8 cellular contexts compared by ENCODE assay signal in the genomic region with DNA sequence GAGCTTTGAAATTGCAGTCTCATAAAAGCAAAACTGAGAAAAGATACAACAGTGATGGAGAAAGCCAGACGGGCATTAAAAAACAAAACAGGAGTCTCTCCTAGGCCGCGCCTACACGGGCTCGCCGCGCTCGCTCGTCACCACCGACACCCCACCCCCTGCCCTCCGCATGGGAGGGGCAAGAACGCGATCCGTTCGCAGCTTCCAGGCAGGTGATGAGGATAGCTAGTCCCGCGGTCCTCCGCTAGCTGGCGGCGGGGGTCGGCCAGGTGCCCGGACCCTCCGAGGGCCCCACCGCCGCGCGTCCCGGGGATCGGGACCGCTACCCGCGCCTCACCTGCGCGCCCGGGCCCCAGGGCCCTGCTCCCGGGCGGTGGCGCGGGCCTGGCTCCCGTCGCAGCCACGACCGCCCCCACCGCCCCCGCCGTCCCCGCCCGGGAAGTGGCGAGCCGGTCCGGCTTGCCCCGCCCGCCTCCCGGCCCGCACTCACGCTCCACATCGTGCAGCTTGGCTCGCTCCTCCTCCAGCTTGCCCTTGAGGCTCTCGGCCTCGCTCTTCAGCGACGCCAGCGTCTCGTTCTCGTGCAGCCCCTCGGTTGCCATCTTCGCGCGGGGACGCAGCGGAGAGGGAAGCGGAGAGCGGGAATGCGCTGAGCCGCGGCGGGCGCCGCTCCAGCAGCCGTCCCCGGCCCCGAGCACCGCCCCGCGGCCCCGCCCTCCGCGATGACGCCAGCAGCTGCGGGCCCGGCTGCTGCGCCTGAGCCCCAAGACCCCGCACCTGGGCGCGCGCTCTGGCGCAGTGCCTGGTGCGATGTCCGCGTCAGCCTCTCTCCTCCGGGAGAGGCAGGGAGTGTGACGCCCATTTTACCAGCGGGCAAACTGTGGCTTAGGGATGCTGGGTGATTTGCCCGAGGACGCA. TPM values are rescaled to one million over a fixed set of nuclear protein-coding genes. Genes with fewer than 3 reads are reported as not detected.
DNase-seq lines count a peak whose midpoint lies in the region; ATAC-seq and TF ChIP-seq lines count a peak whose summit lies in the region.

No MANE protein-coding gene starts in this region.

- no peaks in the 10 kb centered on the region for H3K9me3 Mint-ChIP-seq in T-cell

- intact Hi-C loops in uterus (cut with DNase I; ENCODE audit: low total_unique reads) = no loop called here

- H3K4me1 Mint-ChIP-seq in T-cell = peaks cover 37 to 48% (median 43%) of the 10 kb centered on the region in 3 donors

- H3K4me3 Mint-ChIP-seq in T-cell = peak overlapping the region; percentile 84 to 94 (median 93)

- peaks cover 0 to 15% of the 10 kb centered on the region in 2 donors for H3K4me1 ChIP-seq in right atrium auricular region
- H3K4me1 ChIP-seq in uterus = no peaks in the 10 kb centered on the region

- CTCF ChIA-PET in T-cell (lab: Charles Lee) = interaction anchor here (0.6 to 2.8 kb wide), 15 partner anchors 9 to 207 kb away, joined by 3 to 19 read pairs (median 3); no protein-coding TSS in a partner anchor

- in situ Hi-C loops in GM13976 (cut with MboI; ENCODE audit: low sequenced_read_pairs, unreplicated experiment) = no loop called here

- TF ChIP-seq CTCF in GM13976 (IDR thresholded peaks at IDR 0.05; ENCODE audit: borderline replicate concordance, control extremely low read depth, extremely low read depth, insufficient read depth, missing control alignments) (no peak), right atrium auricular region (IDR thresholded peaks at IDR 0.05) (no peak), uterus (IDR thresholded peaks at IDR 0.05) (peak in 2 of 4 experiments; percentile 14 to 56)

- no peaks in the 10 kb centered on the region for H3K27me3 ChIP-seq in right atrium auricular region
- H3K27me3 ChIP-seq in uterus = no peaks in the 10 kb centered on the region

- H3K27ac ChIP-seq in angular gyrus (ENCODE audit: low read depth, low read length) (peak overlapping the region; percentile 77), right atrium auricular region (peak overlapping the region; percentile 86 to 93), uterus (peak overlapping the region; percentile 94 to 98)

- POLR2A ChIA-PET in T-cell (lab: Charles Lee) = interaction anchor here (0.5 to 2.1 kb wide), 19 partner anchors 8 to 623 kb away, joined by 3 to 10 read pairs (median 4); a partner anchor contains a TSS

- peaks cover 12% of the 10 kb centered on the region for H3K36me3 Mint-ChIP-seq in T-cell

- DNase-seq in GM13976 (ENCODE audit: low spot score) (peak; percentile 93), NCI-H1417 (lab: John Stamatoyannopoulos, UW) (peak; percentile 69 to 83 (median 82)), T-cell (peak; percentile 71 to 91 (median 88)), right atrium auricular region (ENCODE audit: low spot score) (peak; percentile 85), pulmonary artery endothelial cell (ENCODE audit: low read depth, low spot score) (peak; percentile 22), uterus (peak; percentile 87 to 90)

- H3K9me3 ChIP-seq in right atrium auricular region (no peaks in the 10 kb centered on the region), uterus (no peaks in the 10 kb centered on the region)

- H3K4me3 ChIP-seq in right atrium auricular region (peak overlapping the region; percentile 68 to 78), uterus (peak overlapping the region; percentile 75 to 92)

- H3K27me3 Mint-ChIP-seq in T-cell = no peaks in the 10 kb centered on the region

- ATAC-seq in HG02759 (IDR thresholded peaks at IDR 0.05; ENCODE audit: unreplicated experiment) (peak; percentile 88), T-cell (replicated peaks in 1 of 4) (peak; percentile 82 to 90 (median 88))

- peak overlapping the region; percentile 97 for H3K27ac Mint-ChIP-seq in T-cell

- no peaks in the 10 kb centered on the region for H3K36me3 ChIP-seq in right atrium auricular region
- no peaks in the 10 kb centered on the region for H3K36me3 ChIP-seq in uterus

- peak; percentile 74 for TF ChIP-seq POLR2A in uterus (IDR thresholded peaks at IDR 0.05)

RNA-seq across cellular contexts. Expression of a gene that starts 11.7 kb away (rescaled TPM):
- total RNA-seq in T-cell (10 to 100 TPM; 39.7 to 74.4 (median 54.7) TPM), right atrium auricular region (10 to 100 TPM; 30.1 to 38.5 TPM), pulmonary artery endothelial cell (29.7 and 32.1 TPM in 2 replicates), uterus (10 to 100 TPM; 28.4 to 73.8 (median 48.8) TPM)

Comparison
In these comparisons a context has a peak if more than half of its experiments do, and no peak if none do; other contexts are left out.
1. Peak in every context shown above with its lines: DNase-seq, ATAC-seq, H3K4me3 ChIP-seq and H3K27ac ChIP-seq.
2. DNase-seq: peak in every context shown above with its lines; median percentile 93 in GM13976; 88 in uterus; 88 in T-cell; 85 in right atrium auricular region; 82 in NCI-H1417; 22 in pulmonary artery endothelial cell.